ENCODE assay signal across 23 cellular contexts in genomic region chr2:128446866-128447537, GRCh38.
DNase-seq lines count a peak whose midpoint lies in the region; ATAC-seq and TF ChIP-seq lines count a peak whose summit lies in the region.
"Had no signal": no experiment of that assay in that cellular context is flagged by ENCODE, and none has a peak within 500 bp of the region (broad histone marks: within the 10 kb centered on the region; RNA-seq: fewer than 3 reads in every experiment).

No MANE protein-coding gene starts in this region.

- H3K27ac ChIP-seq in right atrium auricular region = no peak overlapping the region
- H3K27ac ChIP-seq: gastrocnemius medialis, HL-60, psoas muscle, RWPE1, thoracic aorta had no signal

- ATAC-seq in Right ventricle myocardium inferior (no peak), omental fat pad (ENCODE audit: low FRiP score) (no peak), GM18861 (IDR thresholded peaks at IDR 0.05; ENCODE audit: unreplicated experiment) (no peak), GM18858 (IDR thresholded peaks at IDR 0.05; ENCODE audit: unreplicated experiment) (no peak)
- ATAC-seq: activated naive CD4-positive, alpha-beta T cell treated with anti-CD3 and anti-CD28 coated beads, Interleukin-2, amount 50 U/mL, for 72 hours; body of pancreas; CD8-positive, alpha-beta T cell; gastrocnemius medialis; psoas muscle had no signal

- H3K4me3 ChIP-seq in right atrium auricular region = no peak overlapping the region
- H3K4me3 ChIP-seq: body of pancreas, gastrocnemius medialis, psoas muscle, thoracic aorta had no signal

- H3K9me3 Mint-ChIP-seq in glutamatergic neuron (ENCODE audit: unreplicated experiment) = peaks cover 26% of the 10 kb centered on the region
- H3K9me3 Mint-ChIP-seq: activated CD4-positive, alpha-beta T cell treated with anti-CD3 and anti-CD28 coated beads, Interleukin-2, amount 10 ng/mL, durations not matched to agents 24 days and 14 days; activated naive CD4-positive, alpha-beta T cell treated with anti-CD3 and anti-CD28 coated beads, Interleukin-2, amount 50 U/mL, for 72 hours; activated T-cell treated with anti-CD3 and anti-CD28 coated beads, Interleukin-2, amount 50 U/mL, for 24 hours; CD8-positive, alpha-beta T cell had no signal

- H3K27ac Mint-ChIP-seq in glutamatergic neuron (ENCODE audit: unreplicated experiment) = peak overlapping the region; percentile 83
- H3K27ac Mint-ChIP-seq: activated CD4-positive, alpha-beta T cell treated with anti-CD3 and anti-CD28 coated beads, Interleukin-2, amount 10 ng/mL, durations not matched to agents 24 days and 14 days; activated naive CD4-positive, alpha-beta T cell treated with anti-CD3 and anti-CD28 coated beads, Interleukin-2, amount 50 U/mL, for 72 hours; activated T-cell treated with anti-CD3 and anti-CD28 coated beads, Interleukin-2, amount 50 U/mL, for 24 hours; CD8-positive, alpha-beta T cell; IgD-negative memory B cell had no signal

- intact Hi-C loops in Right ventricle myocardium inferior (cut with DNase I) = no loop called here

- H3K27me3 ChIP-seq in right atrium auricular region = no peaks in the 10 kb centered on the region
- H3K27me3 ChIP-seq: body of pancreas, gastrocnemius medialis had no signal

- peak; percentile 56 for DNase-seq in right atrium auricular region (ENCODE audit: low spot score)
- DNase-seq in Right ventricle myocardium inferior (ENCODE audit: missing footprints) = no peak
- peak; percentile 65 for DNase-seq in glutamatergic neuron
- DNase-seq in omental fat pad (ENCODE audit: low spot score) = peak; percentile 10
- DNase-seq in NCI-H1930 (lab: John Stamatoyannopoulos, UW) = no peak
- no peak for DNase-seq in glomerular visceral epithelial cell (ENCODE audit: extremely low spot score)
- DNase-seq: activated CD4-positive, alpha-beta T cell treated with anti-CD3 and anti-CD28 coated beads, Interleukin-2, amount 10 ng/mL, durations not matched to agents 24 days and 14 days; activated T-cell treated with anti-CD3 and anti-CD28 coated beads, Interleukin-2, amount 50 U/mL, for 24 hours; DMS79; gastrocnemius medialis; MM.1S; NCI-H187 treated with DMSO at 0.1 percent for 48 hours; NCI-H345; psoas muscle had no signal

- H3K4me1 ChIP-seq in right atrium auricular region = peaks cover 0 to 17% of the 10 kb centered on the region in 2 donors
- H3K4me1 ChIP-seq: gastrocnemius medialis, psoas muscle had no signal

- no peaks in the 10 kb centered on the region for H3K9me3 ChIP-seq in right atrium auricular region
- H3K9me3 ChIP-seq: body of pancreas, gastrocnemius medialis, psoas muscle, thoracic aorta had no signal

- TF ChIP-seq CTCF in right atrium auricular region (IDR thresholded peaks at IDR 0.05) = no peak
- TF ChIP-seq CTCF in glutamatergic neuron (IDR thresholded peaks at IDR 0.05; ENCODE audit: partially characterized antibody, unreplicated experiment) = no peak
- TF ChIP-seq CTCF in omental fat pad (IDR thresholded peaks at IDR 0.05) = no peak

- H3K36me3 ChIP-seq in right atrium auricular region = no peaks in the 10 kb centered on the region
- H3K36me3 ChIP-seq: gastrocnemius medialis, thoracic aorta had no signal

- H3K27me3 Mint-ChIP-seq in glutamatergic neuron (ENCODE audit: unreplicated experiment) = peaks cover 18% of the 10 kb centered on the region
- H3K27me3 Mint-ChIP-seq: activated CD4-positive, alpha-beta T cell treated with anti-CD3 and anti-CD28 coated beads, Interleukin-2, amount 10 ng/mL, durations not matched to agents 24 days and 14 days had no signal

- H3K4me3 Mint-ChIP-seq in glutamatergic neuron (ENCODE audit: unreplicated experiment) = peak overlapping the region; percentile 53
- H3K4me3 Mint-ChIP-seq: activated CD4-positive, alpha-beta T cell treated with anti-CD3 and anti-CD28 coated beads, Interleukin-2, amount 10 ng/mL, durations not matched to agents 24 days and 14 days; activated T-cell treated with anti-CD3 and anti-CD28 coated beads, Interleukin-2, amount 50 U/mL, for 24 hours; CD8-positive, alpha-beta T cell; IgD-negative memory B cell had no signal

- H3K36me3 Mint-ChIP-seq in glutamatergic neuron (ENCODE audit: unreplicated experiment) = no peaks in the 10 kb centered on the region
- H3K36me3 Mint-ChIP-seq: activated naive CD4-positive, alpha-beta T cell treated with anti-CD3 and anti-CD28 coated beads, Interleukin-2, amount 50 U/mL, for 72 hours; CD8-positive, alpha-beta T cell; IgD-negative memory B cell had no signal

- H3K4me1 Mint-ChIP-seq in glutamatergic neuron (ENCODE audit: low read depth, unreplicated experiment) = peaks cover 47% of the 10 kb centered on the region
- H3K4me1 Mint-ChIP-seq: activated CD4-positive, alpha-beta T cell treated with anti-CD3 and anti-CD28 coated beads, Interleukin-2, amount 10 ng/mL, durations not matched to agents 24 days and 14 days; IgD-negative memory B cell had no signal

Comparison
In these comparisons a context has a peak if more than half of its experiments do, and no peak if none do; other contexts are left out.
1. DNase-seq: peak in right atrium auricular region (single experiment), glutamatergic neuron (single experiment) and omental fat pad (single experiment); none in Right ventricle myocardium inferior (single experiment), NCI-H1930 (0 of 2) and glomerular visceral epithelial cell (single experiment).